Comparison of ENCODE assay signal across 22 cellular contexts in genomic region chr1:206796984-206797402, GRCh38. TPM values are rescaled to one million over a fixed set of nuclear protein-coding genes. Genes with fewer than 3 reads are reported as not detected.
"Had no signal": no experiment of that assay in that cellular context is flagged by ENCODE, and none has a peak within 500 bp of the region (broad histone marks: within the 10 kb centered on the region; RNA-seq: fewer than 3 reads in every experiment).

No MANE protein-coding gene starts in this region.

- H3K27ac Mint-ChIP-seq: activated CD4-positive, alpha-beta T cell treated with anti-CD3 and anti-CD28 coated beads, Interleukin-2, amount 10 ng/mL, durations not matched to agents 24 days and 14 days; activated CD8-positive, alpha-beta T cell treated with anti-CD3 and anti-CD28 coated beads for 36 hours; activated naive CD4-positive, alpha-beta T cell treated with anti-CD3 and anti-CD28 coated beads for 36 hours; activated T-cell treated with anti-CD3 and anti-CD28 coated beads, Interleukin-2, amount 50 U/mL, for 24 hours; natural killer cell treated with Interleukin-12 subunit alpha and Interleukin-12 subunit beta and Interleukin-15 and Interleukin-18, amount 100 ng/mL, for 72 hours; T-cell had no signal

- H3K4me3 Mint-ChIP-seq: activated CD4-positive, alpha-beta T cell treated with anti-CD3 and anti-CD28 coated beads, Interleukin-2, amount 10 ng/mL, durations not matched to agents 24 days and 14 days; activated CD8-positive, alpha-beta T cell treated with anti-CD3 and anti-CD28 coated beads for 36 hours; activated naive CD4-positive, alpha-beta T cell treated with anti-CD3 and anti-CD28 coated beads for 36 hours; activated T-cell treated with anti-CD3 and anti-CD28 coated beads, Interleukin-2, amount 50 U/mL, for 24 hours; central memory CD8-positive, alpha-beta T cell; natural killer cell treated with Interleukin-12 subunit alpha and Interleukin-12 subunit beta and Interleukin-15 and Interleukin-18, amount 100 ng/mL, for 72 hours; T-cell had no signal

- H3K9me3 Mint-ChIP-seq: activated naive CD4-positive, alpha-beta T cell treated with anti-CD3 and anti-CD28 coated beads for 36 hours; activated T-cell treated with anti-CD3 and anti-CD28 coated beads, Interleukin-2, amount 50 U/mL, for 24 hours; central memory CD8-positive, alpha-beta T cell; natural killer cell treated with Interleukin-12 subunit alpha and Interleukin-12 subunit beta and Interleukin-15 and Interleukin-18, amount 100 ng/mL, for 72 hours; T-cell had no signal

- H3K27me3 Mint-ChIP-seq: activated CD8-positive, alpha-beta T cell treated with anti-CD3 and anti-CD28 coated beads for 36 hours; activated T-cell treated with anti-CD3 and anti-CD28 coated beads, Interleukin-2, amount 50 U/mL, for 24 hours; central memory CD8-positive, alpha-beta T cell; T-cell had no signal

- H3K36me3 ChIP-seq: gastrocnemius medialis, heart left ventricle, thyroid gland had no signal

- H3K4me3 ChIP-seq: coronary artery, gastrocnemius medialis, heart left ventricle, thyroid gland had no signal

- H3K27ac ChIP-seq: coronary artery, gastrocnemius medialis, thyroid gland had no signal

- H3K4me1 ChIP-seq: gastrocnemius medialis, thyroid gland had no signal

- H3K9me3 ChIP-seq: gastrocnemius medialis, heart left ventricle, thyroid gland had no signal

- H3K36me3 Mint-ChIP-seq: natural killer cell treated with Interleukin-12 subunit alpha and Interleukin-12 subunit beta and Interleukin-15 and Interleukin-18, amount 100 ng/mL, for 72 hours; T-cell had no signal

- DNase-seq: activated CD4-positive, alpha-beta T cell treated with anti-CD3 and anti-CD28 coated beads, Interleukin-2, amount 10 ng/mL, durations not matched to agents 24 days and 14 days; activated CD4-positive, CD25-positive, alpha-beta regulatory T cell; activated CD8-positive, alpha-beta T cell treated with anti-CD3 and anti-CD28 coated beads for 36 hours; activated naive CD4-positive, alpha-beta T cell treated with anti-CD3 and anti-CD28 coated beads for 36 hours; activated T-cell treated with anti-CD3 and anti-CD28 coated beads, Interleukin-2, amount 50 U/mL, for 24 hours; aorta; erythroblast; gastrocnemius medialis; heart left ventricle; posterior cingulate gyrus; retina; stimulated activated CD4-positive, alpha-beta T cell treated with anti-CD3 and anti-CD28 coated beads, Interleukin-2, amount 100 ng/mL, for 24 hours; stimulated activated naive CD4-positive, alpha-beta T cell treated with Interleukin-2 at 50 U/mL for 16 hours; T-cell; thyroid gland had no signal

- ATAC-seq: activated CD8-positive, alpha-beta T cell treated with anti-CD3 and anti-CD28 coated beads for 36 hours; gastrocnemius medialis; natural killer cell treated with Interleukin-12 subunit alpha and Interleukin-12 subunit beta and Interleukin-15 and Interleukin-18, amount 100 ng/mL, for 72 hours; T-cell had no signal

- H3K27me3 ChIP-seq: gastrocnemius medialis, heart left ventricle, thyroid gland had no signal

RNA-seq across cellular contexts. Expression of gene IL10, which starts 24.7 kb away (rescaled TPM):
- total RNA-seq: activated naive CD4-positive, alpha-beta T cell treated with anti-CD3 and anti-CD28 coated beads for 36 hours; kidney epithelial cell had no signal

RNA-seq across cellular contexts. Expression of gene IL19, which starts 26.4 kb away (rescaled TPM):
- total RNA-seq: activated CD4-positive, alpha-beta T cell treated with anti-CD3 and anti-CD28 coated beads, Interleukin-2, amount 10 ng/mL, durations not matched to agents 24 days and 14 days; activated CD8-positive, alpha-beta T cell treated with anti-CD3 and anti-CD28 coated beads for 36 hours; activated naive CD4-positive, alpha-beta T cell treated with anti-CD3 and anti-CD28 coated beads for 36 hours; aorta; gastrocnemius medialis; heart left ventricle; kidney epithelial cell; lower leg skin; natural killer cell treated with Interleukin-12 subunit alpha and Interleukin-12 subunit beta and Interleukin-15 and Interleukin-18, amount 100 ng/mL, for 72 hours; skeletal muscle tissue; subcutaneous adipose tissue; T-cell; thyroid gland had no signal
- polyA plus RNA-seq: aorta, heart left ventricle had no signal
